8 cellular contexts compared by ENCODE assay signal in the genomic region with DNA sequence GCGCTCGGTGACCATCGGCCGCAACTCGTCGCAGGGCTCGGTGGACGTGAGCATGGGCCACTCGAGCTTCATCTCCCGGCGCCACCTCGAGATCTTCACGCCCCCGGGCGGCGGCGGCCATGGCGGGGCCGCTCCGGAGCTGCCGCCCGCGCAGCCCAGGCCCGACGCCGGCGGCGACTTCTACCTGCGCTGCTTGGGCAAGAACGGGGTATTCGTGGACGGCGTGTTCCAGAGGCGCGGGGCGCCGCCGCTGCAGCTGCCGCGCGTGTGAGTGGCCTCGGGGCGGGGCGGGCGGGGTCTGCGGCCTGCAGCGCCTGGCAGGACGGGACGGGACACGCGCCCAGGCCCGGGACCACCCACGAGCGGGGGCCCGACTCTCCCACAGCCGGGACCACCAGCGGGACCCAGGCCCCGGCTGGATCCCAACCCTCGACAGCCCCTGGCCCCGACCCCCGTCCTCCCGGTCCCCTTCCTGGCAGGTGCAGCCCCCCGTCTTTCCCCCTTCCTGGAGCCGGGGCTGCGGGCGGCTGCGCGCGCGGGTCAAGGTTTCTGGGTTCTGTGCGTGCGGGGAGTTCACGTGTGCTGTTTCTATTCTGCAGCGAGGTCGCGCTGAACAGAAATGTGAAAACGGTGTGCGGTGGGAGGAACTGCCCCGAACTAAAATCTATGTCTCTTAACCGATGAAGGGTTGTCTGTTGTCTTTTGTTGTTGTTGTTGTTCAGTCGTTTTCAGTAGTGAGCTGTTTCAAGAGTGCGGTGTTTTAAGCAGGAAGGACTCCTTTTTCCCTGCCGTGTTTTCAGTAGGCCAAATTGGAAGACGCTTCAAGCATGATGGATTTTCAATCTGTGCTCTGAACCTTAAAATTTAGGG. TPM values are rescaled to one million over a fixed set of nuclear protein-coding genes. Genes with fewer than 3 reads are reported as not detected.
DNase-seq lines count a peak whose midpoint lies in the region; ATAC-seq and TF ChIP-seq lines count a peak whose summit lies in the region.

No MANE protein-coding gene starts in this region.

- peaks cover 17% of the 10 kb centered on the region for H3K36me3 Mint-ChIP-seq in activated CD4-positive, alpha-beta T cell treated with anti-CD3 and anti-CD28 coated beads, Interleukin-2, amount 10 ng/mL, durations not matched to agents 24 days and 14 days (ENCODE audit: low read depth)

- H2AK9ac ChIP-seq in IMR-90 (replicated peaks; ENCODE audit: low read depth, low read length, poor library complexity), result peak overlapping the region; percentile 21

- H3K23ac ChIP-seq in IMR-90 (ENCODE audit: low read depth, low read length), result peak overlapping the region; percentile 84

- H4K5ac ChIP-seq in IMR-90 (ENCODE audit: low read depth, low read length), result no peak overlapping the region

- no peak overlapping the region for H4K8ac ChIP-seq in IMR-90 (ENCODE audit: low read depth in 2 of 2, low read length in 2 of 2)

- TF ChIP-seq CTCF in IMR-90 (conservative IDR thresholded peaks at IDR 0.05; ENCODE audit: low read depth, low read length), result no peak
- no peak for TF ChIP-seq CTCF in mucosa of descending colon (IDR thresholded peaks at IDR 0.05)
- no peak for TF ChIP-seq CTCF in testis (IDR thresholded peaks at IDR 0.05)

- H4K20me1 ChIP-seq in IMR-90 (ENCODE audit: insufficient read depth, low read length), result peaks cover 51% of the 10 kb centered on the region

- POLR2A ChIA-PET in IMR-90 (lab: Charles Lee; ENCODE audit: unreplicated experiment), result interaction anchor here (0.7 to 1.0 kb wide), 2 partner anchors 9 to 14 kb away, joined by 3 to 4 read pairs; no protein-coding TSS in a partner anchor

- intact Hi-C loops in IMR-90 (cut with micrococcal nuclease), result no loop called here
- intact Hi-C loops in activated CD4-positive, alpha-beta T cell treated with anti-CD3 and anti-CD28 coated beads, Interleukin-2, amount 10 ng/mL, durations not matched to agents 24 days and 14 days (cut with micrococcal nuclease), result no loop called here
- intact Hi-C loops in mucosa of descending colon (cut with DNase I, micrococcal nuclease), result no loop called here
- intact Hi-C loops in testis (cut with DNase I; ENCODE audit: low total_unique reads), result no loop called here

- TF ChIP-seq RAD21 in IMR-90 (IDR thresholded peaks at IDR 0.05; ENCODE audit: low read length), result no peak

- CTCF ChIA-PET in IMR-90 (lab: Yijun Ruan, JAX), result interaction anchor here (1.3 kb wide), 1 partner anchor 16 kb away, joined by 4 read pairs; no protein-coding TSS in a partner anchor

- H3K79me1 ChIP-seq in IMR-90 (ENCODE audit: low read depth in 1 of 2, low read length in 2 of 2), result peaks cover 0 to 39% of the 10 kb centered on the region in 2 experiments; a peak in 2 of 4 replicates

- H3K9me3 Mint-ChIP-seq in activated CD4-positive, alpha-beta T cell treated with anti-CD3 and anti-CD28 coated beads, Interleukin-2, amount 10 ng/mL, durations not matched to agents 24 days and 14 days, result no peaks in the 10 kb centered on the region

- 1% methylated on average over 29 of the region's 84 CpGs; no CpG with 5 or more reads in 1 of the 2 experiments for WGBS in IMR-90 (ENCODE audit: extremely low coverage in 2 of 2, insufficient read length in 1 of 2), 2 experiments
- WGBS in testis, 2 donors, result 0 to 1% methylated on average over 11 to 64 of the region's 84 CpGs

- no peak overlapping the region for H2BK20ac ChIP-seq in IMR-90 (ENCODE audit: low read depth, low read length)

- peak overlapping the region; percentile 86 for H3K4me3 Mint-ChIP-seq in activated CD4-positive, alpha-beta T cell treated with anti-CD3 and anti-CD28 coated beads, Interleukin-2, amount 10 ng/mL, durations not matched to agents 24 days and 14 days

- in situ Hi-C loops in IMR-90 (cut with MboI; ENCODE audit: low sequenced_read_pairs), result no loop called here

- H3K27ac ChIP-seq in IMR-90 (ENCODE audit: insufficient read depth, low read length) (peak overlapping the region; percentile 67), testis (peak overlapping the region; percentile 92 to 93)
- H3K27ac ChIP-seq in effector memory CD4-positive, alpha-beta T cell (ENCODE audit: insufficient read depth, low read length, poor library complexity, severe bottlenecking), result peak overlapping the region; percentile 37

- H3K27ac Mint-ChIP-seq in activated CD4-positive, alpha-beta T cell treated with anti-CD3 and anti-CD28 coated beads, Interleukin-2, amount 10 ng/mL, durations not matched to agents 24 days and 14 days, result peak overlapping the region; percentile 84

- no peak overlapping the region for H4K91ac ChIP-seq in IMR-90 (ENCODE audit: insufficient read depth, low read depth, low read length)

- H3K18ac ChIP-seq in IMR-90 (ENCODE audit: low read depth, low read length), result no peak overlapping the region

- H3K14ac ChIP-seq in IMR-90 (replicated peaks; ENCODE audit: low read depth, low read length), result peak overlapping the region; percentile 33; the same call in 1 of the 2 replicates

- TF ChIP-seq POLR2A in IMR-90 (IDR thresholded peaks at IDR 0.05; ENCODE audit: low read depth, low read length) (no peak), testis (IDR thresholded peaks at IDR 0.05) (no peak)

- no peaks in the 10 kb centered on the region for H3K9me3 ChIP-seq in IMR-90 (ENCODE audit: control insufficient read depth, insufficient read depth, low read length)
- H3K9me3 ChIP-seq in effector memory CD4-positive, alpha-beta T cell (ENCODE audit: control insufficient read depth, low read length), result no peaks in the 10 kb centered on the region
- H3K9me3 ChIP-seq in mucosa of descending colon, result no peaks in the 10 kb centered on the region
- no peaks in the 10 kb centered on the region for H3K9me3 ChIP-seq in testis

- DNase-seq in DMS79 treated with DMSO at 0.1 percent for 48 hours (lab: John Stamatoyannopoulos, UW), result peak; percentile 12
- DNase-seq in DMS79 (lab: John Stamatoyannopoulos, UW), result no peak
- DNase-seq in IMR-90, result no peak
- peak; percentile 85 for DNase-seq in activated CD4-positive, alpha-beta T cell treated with anti-CD3 and anti-CD28 coated beads, Interleukin-2, amount 10 ng/mL, durations not matched to agents 24 days and 14 days
- DNase-seq in effector memory CD4-positive, alpha-beta T cell, result peak in 2 of 3 donors; percentile 13 to 15
- DNase-seq in mucosa of descending colon, result peak; percentile 32 to 70 (median 59)
- DNase-seq in testis, result peak; percentile 49

- peaks cover 8% of the 10 kb centered on the region; the same call in 1 of the 2 replicates for H3K9me1 ChIP-seq in IMR-90 (ENCODE audit: insufficient read depth, low read length)

- no peak overlapping the region for H2BK5ac ChIP-seq in IMR-90 (ENCODE audit: low read depth, low read length, poor library complexity, severe bottlenecking)

- H3K9ac ChIP-seq in IMR-90 (ENCODE audit: low read depth, low read length), result peak overlapping the region; percentile 65

- H3K4me1 Mint-ChIP-seq in activated CD4-positive, alpha-beta T cell treated with anti-CD3 and anti-CD28 coated beads, Interleukin-2, amount 10 ng/mL, durations not matched to agents 24 days and 14 days, result peaks cover 24% of the 10 kb centered on the region

- peak overlapping the region; percentile 86 for H3K4me3 ChIP-seq in IMR-90 (ENCODE audit: insufficient read depth, low read depth, low read length)
- H3K4me3 ChIP-seq in effector memory CD4-positive, alpha-beta T cell (ENCODE audit: insufficient read depth, low read depth, low read length, poor library complexity, severe bottlenecking), result peak overlapping the region; percentile 73
- H3K4me3 ChIP-seq in mucosa of descending colon, result peak overlapping the region; percentile 81
- H3K4me3 ChIP-seq in testis, result peak overlapping the region; percentile 73 to 83

- no peak overlapping the region for H2BK120ac ChIP-seq in IMR-90 (ENCODE audit: low read depth, low read length)

- dilution Hi-C loops in IMR-90 (cut with HindIII; ENCODE audit: low sequenced_read_pairs, unreplicated experiment), result no loop called here

- peak overlapping the region; percentile 75; the same call in 1 of the 2 replicates for H3K56ac ChIP-seq in IMR-90 (ENCODE audit: extremely low read depth, insufficient read depth, low read length)

- H2BK15ac ChIP-seq in IMR-90 (ENCODE audit: low read depth, low read length), result no peak overlapping the region; the same call in 2 of the 3 replicates

- H3K27me3 Mint-ChIP-seq in activated CD4-positive, alpha-beta T cell treated with anti-CD3 and anti-CD28 coated beads, Interleukin-2, amount 10 ng/mL, durations not matched to agents 24 days and 14 days, result no peaks in the 10 kb centered on the region

- H3K4me1 ChIP-seq in IMR-90 (ENCODE audit: control insufficient read depth, insufficient read depth, low read length) (peaks cover 3% of the 10 kb centered on the region; the same call in 1 of the 2 replicates), mucosa of descending colon (ENCODE audit: low read depth) (peaks cover 9% of the 10 kb centered on the region), testis (peaks cover 21% of the 10 kb centered on the region)
- H3K4me1 ChIP-seq in effector memory CD4-positive, alpha-beta T cell (ENCODE audit: control insufficient read depth, insufficient read depth, low read length, poor library complexity, severe bottlenecking), result peaks cover 6% of the 10 kb centered on the region

- no peaks in the 10 kb centered on the region for H3K27me3 ChIP-seq in IMR-90 (ENCODE audit: control insufficient read depth, insufficient read depth, low read length)
- H3K27me3 ChIP-seq in effector memory CD4-positive, alpha-beta T cell (replicated peaks; ENCODE audit: control insufficient read depth, insufficient read depth, low read length, poor library complexity, severe bottlenecking), result no peaks in the 10 kb centered on the region
- H3K27me3 ChIP-seq in testis, result no peaks in the 10 kb centered on the region

- H2AFZ ChIP-seq in IMR-90 (replicated peaks; ENCODE audit: low read length, poor library complexity), result peak overlapping the region; percentile 86

- H2AK5ac ChIP-seq in IMR-90 (ENCODE audit: low read depth, low read length), result peak overlapping the region; percentile 43; the same call in 1 of the 2 replicates

- peak overlapping the region; percentile 97 for H3K4me2 ChIP-seq in IMR-90 (ENCODE audit: low read depth, low read length)

- no TSS peak for BruUV-seq in IMR-90 (replicated peaks; lab: Mats Ljungman, UMichigan)

- H3K36me3 ChIP-seq in IMR-90 (ENCODE audit: control insufficient read depth, insufficient read depth, low read length) (no peaks in the 10 kb centered on the region), mucosa of descending colon (ENCODE audit: low read depth) (no peaks in the 10 kb centered on the region), testis (ENCODE audit: low read depth, missing control alignments) (no peaks in the 10 kb centered on the region)
- H3K36me3 ChIP-seq in effector memory CD4-positive, alpha-beta T cell (ENCODE audit: control insufficient read depth, insufficient read depth, low read length), result no peaks in the 10 kb centered on the region

- H3K4ac ChIP-seq in IMR-90 (ENCODE audit: low read depth, low read length), result peak overlapping the region; percentile 43

- ATAC-seq in IMR-90 (ENCODE audit: low read depth) (peak; percentile 8), mucosa of descending colon (peak; percentile 8), HG03280 (IDR thresholded peaks at IDR 0.05; ENCODE audit: unreplicated experiment) (no peak)

RNA-seq across cellular contexts. Expression of a gene that starts 0.7 kb away (rescaled TPM):
- 12.5 and 16.1 TPM in 2 replicates for total RNA-seq in IMR-90 (2012; rRNA removed)
- 20.0 and 23.9 TPM in 2 replicates for polyA plus RNA-seq in IMR-90 (2012; rRNA removed)
- polyA plus RNA-seq in IMR-90 (2012; cell fraction: cytosol; rRNA removed), result 9.7 and 19.5 TPM in 2 replicates
- 27.6 and 27.9 TPM in 2 replicates for polyA plus RNA-seq in IMR-90 (2012; cell fraction: nucleus; rRNA removed; ENCODE audit: low replicate concordance)
- 92.6 and 97.4 TPM in 2 replicates for total RNA-seq in activated CD4-positive, alpha-beta T cell treated with anti-CD3 and anti-CD28 coated beads, Interleukin-2, amount 10 ng/mL, durations not matched to agents 24 days and 14 days
- 10 to 100 TPM; 39.7 to 62.3 (median 43.5) TPM for total RNA-seq in mucosa of descending colon
- 10 to 100 TPM; 94.3 to 95.1 TPM for total RNA-seq in testis
- polyA plus RNA-seq in testis (ENCODE audit: insufficient read depth, low read depth, low replicate concordance), result 85.8 TPM

Comparison
In these comparisons a context has a peak if more than half of its experiments do, and no peak if none do; other contexts are left out.
1. DNase-seq: peak in DMS79 treated with DMSO at 0.1 percent for 48 hours (single experiment), activated CD4-positive, alpha-beta T cell treated with anti-CD3 and anti-CD28 coated beads, Interleukin-2, amount 10 ng/mL, durations not matched to agents 24 days and 14 days (single experiment), effector memory CD4-positive, alpha-beta T cell (2 of 3), mucosa of descending colon (3 of 3) and testis (single experiment); none in DMS79 (single experiment) and IMR-90 (single experiment).
2. H3K27ac ChIP-seq: peak in every context shown above with its lines; median percentile 92 in testis; 67 in IMR-90; 37 in effector memory CD4-positive, alpha-beta T cell.
3. Peak in every context shown above with its lines, with median percentiles within 50 percentile points of each other: H3K4me3 ChIP-seq.